In genomic region chr2:98921062-98921461, GRCh38 we compare ENCODE assay signal across 1 cellular context.
TF ChIP-seq lines count a peak whose summit lies in the region.

No MANE protein-coding gene starts in this region.

TF ChIP-seq in GM23338, 12 proteins besides CTCF, POLR2A, EP300 and RAD21 (continued from another document):
- TF ChIP-seq ZNF462 (CRISPR knock-in tag; IDR thresholded peaks at IDR 0.05) = no peak
- TF ChIP-seq NANOG (IDR thresholded peaks at IDR 0.05; ENCODE audit: borderline replicate concordance) = no peak
- no peak for TF ChIP-seq CREB1 (CRISPR knock-in tag; IDR thresholded peaks at IDR 0.05; ENCODE audit: low read depth)
- no peak for TF ChIP-seq JUNB (IDR thresholded peaks at IDR 0.05; ENCODE audit: unreplicated experiment)
